In the genomic region with DNA sequence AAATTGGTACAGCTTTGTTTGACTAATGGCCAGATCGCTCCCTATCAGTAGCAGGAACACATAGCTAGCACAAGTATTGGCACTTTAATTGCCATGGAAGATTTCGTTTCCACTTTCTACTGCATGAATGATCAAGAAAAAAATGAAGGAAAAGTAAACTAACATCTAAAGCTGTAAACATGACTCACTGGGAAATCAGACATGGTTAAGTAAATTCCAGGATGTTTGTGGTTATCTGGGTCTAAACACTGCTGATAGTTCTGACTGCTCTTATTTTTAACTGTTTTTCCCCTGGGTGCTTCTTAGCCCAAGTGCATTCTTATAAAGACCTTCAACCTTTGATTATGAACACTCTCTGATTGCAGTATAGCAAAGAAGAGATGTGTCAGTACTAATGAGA, we compare ENCODE assay signal across 11 cellular contexts.
DNase-seq lines count a peak whose midpoint lies in the region; ATAC-seq and TF ChIP-seq lines count a peak whose summit lies in the region.
"Had no signal": no experiment of that assay in that cellular context is flagged by ENCODE, and none has a peak within 500 bp of the region (broad histone marks: within the 10 kb centered on the region; RNA-seq: fewer than 3 reads in every experiment).

No MANE protein-coding gene starts in this region.

- no TSS peak for BruUV-seq in Calu3 (replicated peaks; lab: Mats Ljungman, UMichigan)

- no peak for TF ChIP-seq CTCF in Calu3 (IDR thresholded peaks at IDR 0.05; ENCODE audit: unreplicated experiment)

- no peak for DNase-seq in Calu3
- DNase-seq in MG63, result peak; percentile 4
- DNase-seq in dermis blood vessel endothelial cell, result peak; percentile 50
- DNase-seq in myocyte (ENCODE audit: low read depth), result peak; percentile 72
- no peak for DNase-seq in activated CD4-positive, alpha-beta T cell treated with anti-CD3 and anti-CD28 coated beads, Interleukin-2, amount 50 U/mL, for 48 hours
- DNase-seq in effector CD4-positive, alpha-beta T cell, result no peak
- DNase-seq in activated CD4-positive, CD25-positive, alpha-beta regulatory T cell treated with anti-CD3 and anti-CD28 coated beads, Interleukin-2, amount 50 U/mL, for 72 hours, result no peak
- DNase-seq: activated CD8-positive, alpha-beta T cell treated with anti-CD3 and anti-CD28 coated beads, Interleukin-2, amount 10 ng/mL, durations not matched to agents 7 days and 5 days; small intestine had no signal

- no peak overlapping the region for H3K4me3 ChIP-seq in MG63

- H3K4me3 Mint-ChIP-seq in Calu3 (ENCODE audit: low read depth, unreplicated experiment), result no peak overlapping the region
- H3K4me3 Mint-ChIP-seq: activated CD8-positive, alpha-beta T cell treated with anti-CD3 and anti-CD28 coated beads, Interleukin-2, amount 10 ng/mL, durations not matched to agents 7 days and 5 days had no signal

- ATAC-seq in GM19467 (IDR thresholded peaks at IDR 0.05; ENCODE audit: unreplicated experiment), result no peak
- ATAC-seq: activated CD8-positive, alpha-beta T cell treated with anti-CD3 and anti-CD28 coated beads, Interleukin-2, amount 10 ng/mL, durations not matched to agents 7 days and 5 days; esophagus mucosa had no signal

- no peaks in the 10 kb centered on the region for H3K27me3 Mint-ChIP-seq in Calu3 (ENCODE audit: unreplicated experiment)

- H3K27me3 ChIP-seq in MG63, result no peaks in the 10 kb centered on the region

- H3K9me3 Mint-ChIP-seq in Calu3 (ENCODE audit: low read depth, unreplicated experiment), result peaks cover 4% of the 10 kb centered on the region

- H3K36me3 ChIP-seq in MG63, result no peaks in the 10 kb centered on the region

- peaks cover 72% of the 10 kb centered on the region for H3K4me1 Mint-ChIP-seq in Calu3 (ENCODE audit: low read depth, unreplicated experiment)

- 0 out of 2 replicates have a peak, but pooled peaks cover 2% of the 10 kb centered on the region for H3K9me3 ChIP-seq in MG63

- H3K36me3 Mint-ChIP-seq in Calu3 (ENCODE audit: insufficient read depth, unreplicated experiment), result no peaks in the 10 kb centered on the region

- CTCF ChIA-PET in Calu3 (lab: Charles Lee), result interaction anchor here (1.0 kb wide), 1 partner anchor 100 kb away, joined by 4 read pairs; no protein-coding TSS in a partner anchor

- intact Hi-C loops in Calu3 (cut with micrococcal nuclease; ENCODE audit: unreplicated experiment), result loop anchor here (2.0 to 5.0 kb wide), 3 partner anchors 29 to 275 kb away; no protein-coding TSS in a partner anchor

- H3K27ac Mint-ChIP-seq in Calu3 (ENCODE audit: unreplicated experiment), result peak overlapping the region; percentile 57
- H3K27ac Mint-ChIP-seq: activated CD8-positive, alpha-beta T cell treated with anti-CD3 and anti-CD28 coated beads, Interleukin-2, amount 10 ng/mL, durations not matched to agents 7 days and 5 days had no signal

Comparison
In these comparisons a context has a peak if more than half of its experiments do, and no peak if none do; other contexts are left out.
1. DNase-seq: peak in MG63 (single experiment), dermis blood vessel endothelial cell (single experiment) and myocyte (single experiment); none in Calu3 (single experiment), activated CD4-positive, alpha-beta T cell treated with anti-CD3 and anti-CD28 coated beads, Interleukin-2, amount 50 U/mL, for 48 hours (0 of 2), effector CD4-positive, alpha-beta T cell (single experiment) and activated CD4-positive, CD25-positive, alpha-beta regulatory T cell treated with anti-CD3 and anti-CD28 coated beads, Interleukin-2, amount 50 U/mL, for 72 hours (single experiment).